Comparison of ENCODE assay signal across 12 cellular contexts in the genomic region with DNA sequence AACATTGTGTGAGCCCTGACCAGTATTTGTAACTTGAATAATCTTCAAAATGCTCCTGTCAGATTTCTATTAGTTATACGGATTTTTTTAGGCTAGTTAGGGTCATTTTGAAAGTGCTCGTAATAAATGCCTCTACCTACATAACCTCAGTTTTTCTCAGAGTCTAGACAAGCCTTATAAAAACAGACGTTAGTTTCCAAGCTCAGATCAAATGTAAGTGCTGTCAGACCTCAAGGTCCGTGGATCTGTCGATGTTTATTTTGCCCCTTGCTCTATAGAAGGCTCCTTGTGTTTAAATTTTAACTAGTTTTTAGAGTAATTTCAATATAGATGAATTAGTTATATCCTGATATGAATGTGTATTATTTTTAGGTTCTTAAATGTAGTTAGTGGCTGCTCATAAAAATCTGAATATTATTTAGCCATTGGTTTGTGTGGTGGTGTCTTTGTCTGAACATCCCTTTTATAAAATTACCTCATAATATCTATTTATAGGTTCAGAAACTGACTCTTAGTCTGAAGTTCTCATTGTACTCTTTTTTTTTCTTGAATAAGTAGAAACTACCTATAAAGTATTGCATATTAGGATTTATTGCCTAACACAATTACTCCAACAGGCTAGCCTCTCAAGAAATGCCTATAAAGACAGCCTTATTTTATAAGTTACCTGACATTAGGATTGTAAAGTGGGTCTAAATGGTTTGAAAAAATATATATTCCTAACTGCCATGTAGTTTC.
A peak's percentile ranks its signal among the peaks of the same experiment; 100 is the strongest.
DNase-seq lines count a peak whose midpoint lies in the region; ATAC-seq and TF ChIP-seq lines count a peak whose summit lies in the region.
"Had no signal": no experiment of that assay in that cellular context is flagged by ENCODE, and none has a peak within 500 bp of the region (broad histone marks: within the 10 kb centered on the region; RNA-seq: fewer than 3 reads in every experiment).

No MANE protein-coding gene starts in this region.

- H3K4me3 ChIP-seq in HEK293 (ENCODE audit: low read depth, low read length) (no peak overlapping the region), PC-3 (ENCODE audit: low read length) (no peak overlapping the region)
- H3K4me3 ChIP-seq: thyroid gland had no signal

- H4K20me1 ChIP-seq in PC-3 (ENCODE audit: low read length) = no peaks in the 10 kb centered on the region

- H3K27me3 ChIP-seq in PC-3 (ENCODE audit: low read length) = no peaks in the 10 kb centered on the region
- H3K27me3 ChIP-seq: thyroid gland had no signal

- peak overlapping the region; percentile 54 for H3K4me3 Mint-ChIP-seq in activated CD8-positive, alpha-beta T cell treated with anti-CD3 and anti-CD28 coated beads for 36 hours

- H3K27ac Mint-ChIP-seq in activated CD8-positive, alpha-beta T cell treated with anti-CD3 and anti-CD28 coated beads for 36 hours = peak overlapping the region; percentile 39

- H3K9me3 ChIP-seq in HEK293 (ENCODE audit: control insufficient read depth, insufficient read depth, low read depth, low read length) (no peaks in the 10 kb centered on the region), PC-3 (ENCODE audit: low read length) (no peaks in the 10 kb centered on the region)
- H3K9me3 ChIP-seq: thyroid gland had no signal

- H3K9me2 ChIP-seq in PC-3 (replicated peaks; ENCODE audit: low read length) = no peaks in the 10 kb centered on the region

- no peak overlapping the region for H3K9ac ChIP-seq in PC-3 (ENCODE audit: low read length)

- no peaks in the 10 kb centered on the region for H3K27me3 Mint-ChIP-seq in activated CD8-positive, alpha-beta T cell treated with anti-CD3 and anti-CD28 coated beads for 36 hours

- H3F3A ChIP-seq in PC-3 (ENCODE audit: low read length, unreplicated experiment) = no peaks in the 10 kb centered on the region

- DNase-seq in GM10266 (ENCODE audit: extremely low spot score) = peak; percentile 55
- no peak for DNase-seq in activated CD8-positive, alpha-beta T cell treated with anti-CD3 and anti-CD28 coated beads for 36 hours
- DNase-seq in myocyte (ENCODE audit: low read depth) = peak; percentile 18
- DNase-seq in PC-3 = no peak
- DNase-seq: cortex of kidney, GDM1, NCI-H187 treated with DMSO at 0.1 percent for 48 hours, thyroid gland had no signal

- ATAC-seq in activated CD8-positive, alpha-beta T cell treated with anti-CD3 and anti-CD28 coated beads for 36 hours = peak; percentile 34
- ATAC-seq in GM18858 (IDR thresholded peaks at IDR 0.05; ENCODE audit: unreplicated experiment) (no peak), HG02884 (IDR thresholded peaks at IDR 0.05; ENCODE audit: unreplicated experiment) (no peak), PC-3 (no peak), GM21737 (IDR thresholded peaks at IDR 0.05; ENCODE audit: unreplicated experiment) (no peak)

- no peak overlapping the region for H3K27ac ChIP-seq in HEK293 (ENCODE audit: extremely low read depth, low read depth, low read length)
- no peak overlapping the region for H3K27ac ChIP-seq in PC-3 (ENCODE audit: low read length)
- H3K27ac ChIP-seq: thyroid gland had no signal

- CTCF ChIA-PET in HEK293 (lab: Yijun Ruan, JAX) = interaction anchor here (0.7 to 2.5 kb wide), 2 partner anchors 24 to 254 kb away, joined by 3 to 8 read pairs; no protein-coding TSS in a partner anchor
- CTCF ChIA-PET in activated CD8-positive, alpha-beta T cell treated with anti-CD3 and anti-CD28 coated beads for 36 hours (lab: Charles Lee) = interaction anchor here (1.3 to 2.4 kb wide), 2 partner anchors 15 to 24 kb away, joined by 3 to 8 read pairs; no protein-coding TSS in a partner anchor
- CTCF ChIA-PET in PC-3 (lab: Charles Lee) = no interaction called here

- POLR2A ChIA-PET in HEK293 (lab: Yijun Ruan, JAX) (interaction anchor here (0.6 to 1.1 kb wide), 2 partner anchors 12 to 14 kb away, joined by 5 to 7 read pairs; no protein-coding TSS in a partner anchor), PC-3 (lab: Charles Lee; ENCODE audit: unreplicated experiment) (no interaction called here)
- POLR2A ChIA-PET in activated CD8-positive, alpha-beta T cell treated with anti-CD3 and anti-CD28 coated beads for 36 hours (lab: Charles Lee) = interaction anchor here (0.6 kb wide), 1 partner anchor 696 kb away, joined by 3 read pairs; no protein-coding TSS in a partner anchor

- H3K36me3 Mint-ChIP-seq in activated CD8-positive, alpha-beta T cell treated with anti-CD3 and anti-CD28 coated beads for 36 hours (ENCODE audit: low read depth) = peaks cover 4% of the 10 kb centered on the region

- intact Hi-C loops in activated CD8-positive, alpha-beta T cell treated with anti-CD3 and anti-CD28 coated beads for 36 hours (cut with micrococcal nuclease) = no loop called here
- intact Hi-C loops in PC-3 (cut with micrococcal nuclease) = no loop called here

- no peaks in the 10 kb centered on the region for H3K9me3 Mint-ChIP-seq in activated CD8-positive, alpha-beta T cell treated with anti-CD3 and anti-CD28 coated beads for 36 hours

- H3K4me2 ChIP-seq in PC-3 (ENCODE audit: low read length) = no peak overlapping the region

- TF ChIP-seq CTCF in GM10266 (IDR thresholded peaks at IDR 0.05; ENCODE audit: control insufficient read depth, insufficient read depth, low read depth, missing control alignments) = no peak
- TF ChIP-seq CTCF in HEK293 (tag by site-specific recombination; IDR thresholded peaks at IDR 0.05) = no peak
- TF ChIP-seq CTCF in activated CD8-positive, alpha-beta T cell treated with anti-CD3 and anti-CD28 coated beads for 36 hours (IDR thresholded peaks at IDR 0.05) = no peak
- TF ChIP-seq CTCF in PC-3 (conservative IDR thresholded peaks at IDR 0.05; ENCODE audit: low read depth, low read length) = no peak

- no peaks in the 10 kb centered on the region for H3K79me2 ChIP-seq in PC-3 (ENCODE audit: low read length)

- H3K4me1 ChIP-seq in HEK293 (ENCODE audit: control insufficient read depth, insufficient read depth, low read length) (peaks cover 23% of the 10 kb centered on the region), PC-3 (ENCODE audit: insufficient read depth, low read length) (no peaks in the 10 kb centered on the region)
- H3K4me1 ChIP-seq: thyroid gland had no signal

- peaks cover 14% of the 10 kb centered on the region for H3K4me1 Mint-ChIP-seq in activated CD8-positive, alpha-beta T cell treated with anti-CD3 and anti-CD28 coated beads for 36 hours (ENCODE audit: low read depth)

- H2AFZ ChIP-seq in PC-3 (ENCODE audit: low read length) = no peak overlapping the region

- peaks cover 0 to 13% of the 10 kb centered on the region in 2 experiments; a peak in 2 of 3 replicates for H3K36me3 ChIP-seq in HEK293 (ENCODE audit: control insufficient read depth in 2 of 2, insufficient read depth in 1 of 2, low read length in 2 of 2)
- H3K36me3 ChIP-seq in PC-3 (ENCODE audit: low read depth, low read length) = peaks cover 2% of the 10 kb centered on the region
- H3K36me3 ChIP-seq: thyroid gland had no signal

- BruUV-seq in PC-3 (replicated peaks; lab: Mats Ljungman, UMichigan) = no TSS peak

TF ChIP-seq in HEK293, 187 proteins besides CTCF, POLR2A, EP300 and RAD21:
- TF ChIP-seq, protein P1, sequence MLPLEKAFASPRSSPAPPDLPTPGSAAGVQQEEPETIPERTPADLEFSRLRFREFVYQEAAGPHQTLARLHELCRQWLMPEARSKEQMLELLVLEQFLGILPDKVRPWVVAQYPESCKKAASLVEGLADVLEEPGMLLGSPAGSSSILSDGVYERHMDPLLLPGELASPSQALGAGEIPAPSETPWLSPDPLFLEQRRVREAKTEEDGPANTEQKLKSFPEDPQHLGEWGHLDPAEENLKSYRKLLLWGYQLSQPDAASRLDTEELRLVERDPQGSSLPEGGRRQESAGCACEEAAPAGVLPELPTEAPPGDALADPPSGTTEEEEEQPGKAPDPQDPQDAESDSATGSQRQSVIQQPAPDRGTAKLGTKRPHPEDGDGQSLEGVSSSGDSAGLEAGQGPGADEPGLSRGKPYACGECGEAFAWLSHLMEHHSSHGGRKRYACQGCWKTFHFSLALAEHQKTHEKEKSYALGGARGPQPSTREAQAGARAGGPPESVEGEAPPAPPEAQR (tag by site-specific recombination; IDR thresholded peaks at IDR 0.05) = no peak
- TF ChIP-seq RBAK (tag by site-specific recombination; IDR thresholded peaks at IDR 0.05) (no peak), PRDM6 (tag by site-specific recombination; IDR thresholded peaks at IDR 0.05) (peak; percentile 52), YY2 (tag by site-specific recombination; IDR thresholded peaks at IDR 0.05) (no peak), MYNN (tag by site-specific recombination; IDR thresholded peaks at IDR 0.05; ENCODE audit: borderline replicate concordance) (0 out of 2 replicates have a peak, but pooled peaks have one; percentile 22)

Comparison
In these comparisons a context has a peak if more than half of its experiments do, and no peak if none do; other contexts are left out.
1. DNase-seq: peak in GM10266 (single experiment) and myocyte (single experiment); none in activated CD8-positive, alpha-beta T cell treated with anti-CD3 and anti-CD28 coated beads for 36 hours (single experiment) and PC-3 (single experiment).